In genomic region chr11:117177534-117178209, GRCh38 we compare ENCODE assay signal across 8 cellular contexts.
A peak's percentile ranks its signal among the peaks of the same experiment; 100 is the strongest.
DNase-seq lines count a peak whose midpoint lies in the region; ATAC-seq and TF ChIP-seq lines count a peak whose summit lies in the region.

No MANE protein-coding gene starts in this region.

- no peaks in the 10 kb centered on the region for H3K9me3 Mint-ChIP-seq in nephron

- ATAC-seq in GM19324 (IDR thresholded peaks at IDR 0.05; ENCODE audit: low FRiP score, unreplicated experiment) (no peak), HG03108 (IDR thresholded peaks at IDR 0.05; ENCODE audit: unreplicated experiment) (no peak), HG02798 (IDR thresholded peaks at IDR 0.05; ENCODE audit: poor library complexity, unreplicated experiment) (no peak)

- no peak for TF ChIP-seq CTCF in NB4 (IDR thresholded peaks at IDR 0.05; ENCODE audit: low read depth, low read length)
- TF ChIP-seq CTCF in nephron (IDR thresholded peaks at IDR 0.05; ENCODE audit: unreplicated experiment in 3 of 3) = no peak

- H3K27ac ChIP-seq in BLaER1 = peak overlapping the region; percentile 50
- H3K27ac ChIP-seq in duodenal mucosa (ENCODE audit: low read depth, low read length) = peak overlapping the region; percentile 79

- H3K36me3 Mint-ChIP-seq in nephron (ENCODE audit: low read depth) = peaks cover 2% of the 10 kb centered on the region

- peaks cover 11% of the 10 kb centered on the region; the same call in 1 of the 2 replicates for H3K36me3 ChIP-seq in BLaER1
- peaks cover 8 to 11% of the 10 kb centered on the region in 2 donors for H3K36me3 ChIP-seq in duodenal mucosa (ENCODE audit: control insufficient read depth in 1 of 2, insufficient read depth in 2 of 2, low read length in 2 of 2)

- DNase-seq in NB4 (ENCODE audit: low read depth) (no peak), GM19240 (ENCODE audit: insufficient read length, low spot score) (no peak)

- H3K27me3 ChIP-seq in BLaER1 (no peaks in the 10 kb centered on the region), duodenal mucosa (ENCODE audit: control insufficient read depth in 1 of 2, insufficient read depth in 2 of 2, low read length in 2 of 2) (no peaks in the 10 kb centered on the region)

- H3K4me3 Mint-ChIP-seq in nephron = peak overlapping the region; percentile 97 to 99 (median 97)

- peak overlapping the region; percentile 95 to 98 (median 96) for H3K27ac Mint-ChIP-seq in nephron

- H3K4me1 ChIP-seq in BLaER1 = peaks cover 40% of the 10 kb centered on the region
- peaks cover 31 to 39% of the 10 kb centered on the region in 2 donors for H3K4me1 ChIP-seq in duodenal mucosa (ENCODE audit: control insufficient read depth in 1 of 2, insufficient read depth in 2 of 2, low read length in 2 of 2)

- peak overlapping the region; percentile 98 for H3K4me2 ChIP-seq in BLaER1

- H3K9me3 ChIP-seq in BLaER1 = no peaks in the 10 kb centered on the region
- no peaks in the 10 kb centered on the region for H3K9me3 ChIP-seq in duodenal mucosa (ENCODE audit: control insufficient read depth in 1 of 2, low read length in 2 of 2)

- TF ChIP-seq POLR2A in NB4 (IDR thresholded peaks at IDR 0.05; ENCODE audit: extremely low read depth, insufficient read length) = no peak

- H3K4me3 ChIP-seq in BLaER1 (peak overlapping the region; percentile 77), NB4 (ENCODE audit: low read depth, low read length) (peak overlapping the region; percentile 63), duodenal mucosa (ENCODE audit: low read depth in 1 of 2, low read length in 2 of 2) (peak overlapping the region; percentile 79 to 94)

- H4K20me1 ChIP-seq in BLaER1 = peaks cover 11% of the 10 kb centered on the region; the same call in 1 of the 2 replicates

- peaks cover 51% of the 10 kb centered on the region for H3K4me1 Mint-ChIP-seq in nephron

- H3K9ac ChIP-seq in BLaER1 (peak overlapping the region; percentile 81), duodenal mucosa (ENCODE audit: low read depth in 1 of 2, low read length in 2 of 2) (peak overlapping the region; percentile 64 to 84)

- peaks cover 4% of the 10 kb centered on the region for H3K27me3 Mint-ChIP-seq in nephron (ENCODE audit: low read depth)
